1 cellular context compared by ENCODE assay signal in genomic region chr5:54835642-54836041, GRCh38.
TF ChIP-seq lines count a peak whose summit lies in the region.

No MANE protein-coding gene starts in this region.

TF ChIP-seq in IMR-90, 13 proteins besides CTCF, POLR2A, EP300 and RAD21:
- TF ChIP-seq RCOR1 (IDR thresholded peaks at IDR 0.05; ENCODE audit: insufficient replicate concordance, low read length) (peak; percentile 88), CEBPB (IDR thresholded peaks at IDR 0.05; ENCODE audit: low read depth, low read length) (peak; percentile 88), NFE2L2 (IDR thresholded peaks at IDR 0.05; ENCODE audit: low read depth, low read length) (no peak), BHLHE40 (IDR thresholded peaks at IDR 0.05; ENCODE audit: low read depth, low read length) (0 out of 2 replicates have a peak, but pooled peaks have one; percentile 35), MAFK (IDR thresholded peaks at IDR 0.05; ENCODE audit: low read depth, low read length) (peak; percentile 84), FOS (IDR thresholded peaks at IDR 0.05; ENCODE audit: low read depth, low read length) (peak; percentile 60), MXI1 (IDR thresholded peaks at IDR 0.05; ENCODE audit: borderline replicate concordance, low read depth, low read length) (no peak)
